Comparison of ENCODE assay signal across 8 cellular contexts in genomic region chr3:50327943-50328691, GRCh38. TPM values are rescaled to one million over a fixed set of nuclear protein-coding genes. Genes with fewer than 3 reads are reported as not detected.
A peak's percentile ranks its signal among the peaks of the same experiment; 100 is the strongest.
DNase-seq lines count a peak whose midpoint lies in the region; ATAC-seq, FAIRE-seq and TF ChIP-seq lines count a peak whose summit lies in the region.

Gene TUSC2, minus strand, starts transcription at chr3:50328223. Its CDS starts 124 bp downstream, at chr3:50328099.

- no peak for TF ChIP-seq RAD21 in A549 (conservative IDR thresholded peaks at IDR 0.05 in 1 of 2, IDR thresholded peaks at IDR 0.05 in 1 of 2)

- CTCF ChIA-PET in A549 (lab: Yijun Ruan, JAX), result interaction anchor here (0.6 to 1.9 kb wide), 7 partner anchors 10 to 134 kb away, joined by 3 to 8 read pairs (median 3); no protein-coding TSS in a partner anchor

- no peaks in the 10 kb centered on the region for H3K27me3 ChIP-seq in breast epithelium
- H3K27me3 ChIP-seq in smooth muscle cell (ENCODE audit: low read depth), result no peaks in the 10 kb centered on the region

- H3K27ac ChIP-seq in A549 (peak within 1 kb of the TSS; percentile 77 to 98), VCaP (peak within 1 kb of the TSS; percentile 85), breast epithelium (peak within 1 kb of the TSS; percentile 89 to 92), smooth muscle cell (ENCODE audit: low read depth) (peak within 1 kb of the TSS; percentile 69)

- peak within 1 kb of the TSS; percentile 71 for H3K4me3 ChIP-seq in A549
- H3K4me3 ChIP-seq in breast epithelium, result peak within 1 kb of the TSS; percentile 97 to 100 (median 98)
- peak within 1 kb of the TSS; percentile 84 for H3K4me3 ChIP-seq in smooth muscle cell

- H3K9ac ChIP-seq in smooth muscle cell (ENCODE audit: low read depth), result peak within 1 kb of the TSS; percentile 86

- FAIRE-seq in A549 (lab: Jason Lieb, UNC), result no peak

- peaks cover 41% of the 10 kb centered on the region for H3K79me2 ChIP-seq in smooth muscle cell (ENCODE audit: low read depth)

- TF ChIP-seq CTCF in A549 (IDR thresholded peaks at IDR 0.05) (no peak), VCaP (conservative IDR thresholded peaks at IDR 0.05) (no peak), breast epithelium (IDR thresholded peaks at IDR 0.05) (peak in 1 of 3 donors; percentile 11), smooth muscle cell (IDR thresholded peaks at IDR 0.05; ENCODE audit: borderline replicate concordance, insufficient read depth, poor library complexity, severe bottlenecking) (no peak)

- H2AFZ ChIP-seq in smooth muscle cell (ENCODE audit: low read depth), result peak within 1 kb of the TSS; percentile 64

- H4K20me1 ChIP-seq in smooth muscle cell (ENCODE audit: low read depth), result peaks cover 17% of the 10 kb centered on the region

- TF ChIP-seq POLR2A in A549 (IDR thresholded peaks at IDR 0.05; ENCODE audit: low read length), result peak; percentile 72
- TF ChIP-seq POLR2A in breast epithelium (IDR thresholded peaks at IDR 0.05), result peak; percentile 56

- peaks cover 15% of the 10 kb centered on the region for H3F3A ChIP-seq in smooth muscle cell (ENCODE audit: low read depth)

- H3K4me2 ChIP-seq in A549 (peak within 1 kb of the TSS; percentile 95), smooth muscle cell (peak within 1 kb of the TSS; percentile 94)

- intact Hi-C loops in breast epithelium (cut with DNase I; ENCODE audit: low total_unique reads), result no loop called here

- 8% methylated on average over 11 of the region's 55 CpGs for WGBS in A549 (ENCODE audit: missing lambda C conversion rate)
- 6% methylated on average over 55 of the region's 55 CpGs for WGBS in smooth muscle cell (ENCODE audit: low lambda C conversion rate)

- no peak for TF ChIP-seq EP300 in A549 (IDR thresholded peaks at IDR 0.05)

- peak; percentile 93 to 96 for DNase-seq in A549 (ENCODE audit: low read depth in 1 of 2, low spot score in 1 of 2)
- peak; percentile 58 for DNase-seq in NCI-H2196 treated with DMSO at 0.1 percent for 48 hours (lab: John Stamatoyannopoulos, UW; ENCODE audit: unreplicated experiment)
- peak; percentile 97 for DNase-seq in breast epithelium (ENCODE audit: low spot score in 2 of 2)
- peak; percentile 94 for DNase-seq in iPS-NIHi7 (ENCODE audit: extremely low spot score)
- DNase-seq in smooth muscle cell (lab: John Stamatoyannopoulos, UW; ENCODE audit: unreplicated experiment), result peak; percentile 72

- H3K4me1 ChIP-seq in A549 (peaks cover 16% of the 10 kb centered on the region), breast epithelium (peaks cover 0 to 8% of the 10 kb centered on the region in 2 donors), smooth muscle cell (ENCODE audit: low read depth) (peaks cover 9% of the 10 kb centered on the region)

- H3K9me3 ChIP-seq in A549 (no peaks in the 10 kb centered on the region), breast epithelium (no peaks in the 10 kb centered on the region), smooth muscle cell (replicated peaks; ENCODE audit: low read depth) (no peaks in the 10 kb centered on the region)

- POLR2A ChIA-PET in A549 (lab: Yijun Ruan, JAX), result interaction anchor here (0.6 to 2.1 kb wide), 5 partner anchors 9 to 68 kb away, joined by 3 to 27 read pairs (median 12); partner anchors contain the start of genes CYB561D2, IFRD2 and NPRL2

- ATAC-seq in A549, result peak; percentile 82 to 91
- ATAC-seq in GM18867 (IDR thresholded peaks at IDR 0.05; ENCODE audit: unreplicated experiment), result peak; percentile 83
- peak; percentile 84 for ATAC-seq in HG03103 (IDR thresholded peaks at IDR 0.05; ENCODE audit: low read depth, unreplicated experiment)

- H3K36me3 ChIP-seq in breast epithelium, result peaks cover 8% of the 10 kb centered on the region
- no peaks in the 10 kb centered on the region for H3K36me3 ChIP-seq in smooth muscle cell (ENCODE audit: low read depth)

TF ChIP-seq in A549, 52 proteins besides CTCF, POLR2A, EP300 and RAD21 (continues in another document):
- TF ChIP-seq MAX (IDR thresholded peaks at IDR 0.05) (peak; percentile 36; the same call in 1 of the 2 replicates), NPAS2 (CRISPR knock-in tag; IDR thresholded peaks at IDR 0.05; ENCODE audit: borderline replicate concordance) (no peak), SREBF2 (IDR thresholded peaks at IDR 0.05) (no peak), ZFP36 (IDR thresholded peaks at IDR 0.05; ENCODE audit: borderline replicate concordance, partially characterized antibody) (no peak), CHD2 (IDR thresholded peaks at IDR 0.05; ENCODE audit: low read length, partially characterized antibody) (no peak), TFCP2L1 (CRISPR knock-in tag; IDR thresholded peaks at IDR 0.05) (no peak), MAFK (IDR thresholded peaks at IDR 0.05; ENCODE audit: partially characterized antibody) (no peak), HOXB5 (CRISPR knock-in tag; IDR thresholded peaks at IDR 0.05) (no peak), ZC3H11A (IDR thresholded peaks at IDR 0.05) (no peak), CEBPB (IDR thresholded peaks at IDR 0.05) (no peak), FOXS1 (CRISPR knock-in tag; IDR thresholded peaks at IDR 0.05) (no peak), RFX5 (IDR thresholded peaks at IDR 0.05) (no peak), TP53 (CRISPR knock-in tag; IDR thresholded peaks at IDR 0.05) (no peak), FOSB (CRISPR knock-in tag; IDR thresholded peaks at IDR 0.05) (0 out of 2 replicates have a peak, but pooled peaks have one; percentile 31), EHMT2 (IDR thresholded peaks at IDR 0.05; ENCODE audit: low read depth) (no peak), MAZ (IDR thresholded peaks at IDR 0.05; ENCODE audit: borderline replicate concordance, low read depth, low read length) (no peak), GATA3 (IDR thresholded peaks at IDR 0.05; ENCODE audit: borderline replicate concordance) (no peak), MYC (IDR thresholded peaks at IDR 0.05; ENCODE audit: borderline replicate concordance, low read length) (no peak), USF2 (IDR thresholded peaks at IDR 0.05) (no peak), HOXB13 (CRISPR knock-in tag; IDR thresholded peaks at IDR 0.05; ENCODE audit: low read depth) (no peak), CHD4 (IDR thresholded peaks at IDR 0.05; ENCODE audit: borderline replicate concordance) (no peak), POLR2AphosphoS2 (conservative IDR thresholded peaks at IDR 0.05; ENCODE audit: low read length) (no peak), E2F6 (IDR thresholded peaks at IDR 0.05; ENCODE audit: borderline replicate concordance, low read depth) (no peak), JUN (IDR thresholded peaks at IDR 0.05) (peak in 1 of 2 experiments; percentile 43; a peak in 1 of 5 replicates), CBX2 (IDR thresholded peaks at IDR 0.05; ENCODE audit: borderline replicate concordance, low read depth) (no peak), HOXA7 (CRISPR knock-in tag; IDR thresholded peaks at IDR 0.05) (no peak), NR3C1 (IDR thresholded peaks at IDR 0.05) (no peak), REST (IDR thresholded peaks at IDR 0.05) (no peak)

RNA-seq across cellular contexts. Expression of gene TUSC2, which starts in this region (rescaled TPM):
- polyA plus RNA-seq in A549 (2011; rRNA removed) (23.5 and 26.7 TPM in 2 replicates), A549 (2017; fragmentation: RNase III; extraction: RNeasy Plus Mini Kit Qiagen cat#74134 plus additional on column Dnase treatment) (18.2 to 19.9 TPM (median 18.8 TPM) in 3 replicates), smooth muscle cell (53.4 and 57.5 TPM in 2 replicates)
- polyA plus RNA-seq in A549 (2012; cell fraction: cytosol; rRNA removed), result 34.4 and 42.5 TPM in 2 replicates
- polyA plus RNA-seq in A549 (2012; cell fraction: nucleus; rRNA removed), result 37.2 and 48.2 TPM in 2 replicates
- 14.5 and 15.7 TPM in 2 replicates for polyA minus RNA-seq in A549 (2011; rRNA and poly(A)+ RNA removed)
- total RNA-seq in breast epithelium (10 to 100 TPM; 18.1 to 25.9 (median 21.3) TPM), smooth muscle cell (25.1 and 28.8 TPM in 2 replicates)

Comparison
In these comparisons a context has a peak if more than half of its experiments do, and no peak if none do; other contexts are left out.
1. Peak in every context shown above with its lines: DNase-seq, ATAC-seq, H3K4me3 ChIP-seq and H3K27ac ChIP-seq.